ENCODE assay signal across 15 cellular contexts in the genomic region with DNA sequence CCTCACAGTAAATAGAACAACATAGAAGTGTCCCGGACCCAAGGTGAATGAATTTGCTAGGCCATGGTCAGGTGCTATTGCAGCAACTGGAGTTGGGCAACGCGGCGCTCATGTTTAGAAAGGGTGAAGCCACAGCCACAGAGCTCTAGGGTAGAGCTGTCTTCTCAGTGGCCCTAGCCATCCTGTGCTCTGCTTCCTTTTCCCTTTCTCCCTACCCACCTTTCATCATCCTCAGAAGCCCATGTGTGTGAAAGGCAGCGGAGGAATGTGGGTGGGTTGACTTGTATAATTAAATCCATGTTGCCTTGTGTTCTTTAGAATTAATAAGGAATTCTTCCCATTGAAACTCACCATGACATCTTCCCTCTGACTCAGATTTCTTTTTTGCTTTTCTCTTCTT.
A peak's percentile ranks its signal among the peaks of the same experiment; 100 is the strongest.
DNase-seq lines count a peak whose midpoint lies in the region; ATAC-seq, FAIRE-seq and TF ChIP-seq lines count a peak whose summit lies in the region.
"Had no signal": no experiment of that assay in that cellular context is flagged by ENCODE, and none has a peak within 500 bp of the region (broad histone marks: within the 10 kb centered on the region; RNA-seq: fewer than 3 reads in every experiment).

No MANE protein-coding gene starts in this region.

- POLR2A ChIA-PET in HepG2 (lab: Yijun Ruan, JAX) = interaction anchor here (1.2 to 3.3 kb wide), 11 partner anchors 15 to 461 kb away, joined by 4 to 27 read pairs (median 11); a partner anchor contains a TSS

- no peak overlapping the region for H3K4me3 Mint-ChIP-seq in CD14-positive monocyte
- no peak overlapping the region for H3K4me3 Mint-ChIP-seq in endothelial cell (ENCODE audit: unreplicated experiment)
- H3K4me3 Mint-ChIP-seq: activated naive CD4-positive, alpha-beta T cell treated with anti-CD3 and anti-CD28 coated beads, Interleukin-2, amount 50 U/mL, for 24 hours; stimulated activated naive B cell treated with anti-CD40 and anti-IgM and Interleukin-4, amounts not matched to agents 10 μg/mL and 1 μg/mL and 100 μg/mL, for 72 hours had no signal

- no peak for TF ChIP-seq CTCF in HepG2 (CRISPR knock-in tag; IDR thresholded peaks at IDR 0.05)
- no peak for TF ChIP-seq CTCF in CD14-positive monocyte (IDR thresholded peaks at IDR 0.05)
- TF ChIP-seq CTCF in endothelial cell (IDR thresholded peaks at IDR 0.05; ENCODE audit: unreplicated experiment) = no peak

- in situ Hi-C loops in HepG2 (cut with HindIII; ENCODE audit: extremely low pct_ligation_motif_present, low pct_unique_long_range_greater_than_20kb) = no loop called here

- 18% methylated on average over 5 of the region's 5 CpGs for WGBS in HepG2 (ENCODE audit: low lambda C conversion rate)

- H3K27ac Mint-ChIP-seq in CD14-positive monocyte (no peak overlapping the region), endothelial cell (ENCODE audit: unreplicated experiment) (no peak overlapping the region)
- H3K27ac Mint-ChIP-seq: activated naive CD4-positive, alpha-beta T cell treated with anti-CD3 and anti-CD28 coated beads, Interleukin-2, amount 50 U/mL, for 24 hours; stimulated activated naive B cell treated with anti-CD40 and anti-IgM and Interleukin-4, amounts not matched to agents 10 μg/mL and 1 μg/mL and 100 μg/mL, for 72 hours had no signal

- H3K36me3 ChIP-seq in ACC112 (ENCODE audit: insufficient read depth, low read length) = no peaks in the 10 kb centered on the region
- no peaks in the 10 kb centered on the region for H3K36me3 ChIP-seq in HepG2 (replicated peaks in 1 of 2; ENCODE audit: control insufficient read depth in 1 of 2, insufficient read depth in 2 of 2, low read length in 2 of 2)

- intact Hi-C loops in HepG2 (cut with micrococcal nuclease; ENCODE audit: unreplicated experiment) (loop anchor here (1.0 to 5.0 kb wide), 5 partner anchors 101 to 461 kb away; a partner anchor contains a TSS), CD14-positive monocyte (cut with micrococcal nuclease) (no loop called here)

- no TSS peak for BruUV-seq in HepG2 (replicated peaks; lab: Mats Ljungman, UMichigan)

- CTCF ChIA-PET in HepG2 (lab: Yijun Ruan, JAX; ENCODE audit: low intra/inter-chr PET ratio, low total read pairs) = no interaction called here

- peak overlapping the region; percentile 15; the same call in 1 of the 2 replicates for H3K9ac ChIP-seq in HepG2 (ENCODE audit: insufficient read depth, low read depth, low read length)

- no peak for TF ChIP-seq RAD21 in HepG2 (CRISPR knock-in tag; IDR thresholded peaks at IDR 0.05)

- DNase-seq in HCEC 1CT (peak; percentile 52), astrocyte of the hippocampus (ENCODE audit: low read depth, low spot score) (peak; percentile 23), HepG2 (ENCODE audit: low spot score) (peak; percentile 52), CD14-positive monocyte (ENCODE audit: low spot score) (no peak), endothelial cell (ENCODE audit: low spot score) (no peak)
- DNase-seq in activated naive CD4-positive, alpha-beta T cell (lab: John Stamatoyannopoulos, UW) = no peak
- DNase-seq: activated CD8-positive, alpha-beta memory T cell treated with anti-CD3 and anti-CD28 coated beads, Interleukin-2, amount 50 U/mL, for 48 hours; AML-193; H7; NCI-H524; stimulated activated naive B cell treated with anti-CD40 and anti-IgM and Interleukin-4, amounts not matched to agents 10 μg/mL and 1 μg/mL and 100 μg/mL, for 72 hours had no signal

- no peak for TF ChIP-seq EP300 in HepG2 (IDR thresholded peaks at IDR 0.05; ENCODE audit: low read depth in 2 of 2, low read length in 2 of 2)
- TF ChIP-seq EP300 in HepG2 (CRISPR knock-in tag; IDR thresholded peaks at IDR 0.05; ENCODE audit: borderline replicate concordance) = peak; percentile 17; the same call in 1 of the 2 replicates

- H2AFZ ChIP-seq in ACC112 (ENCODE audit: low read length, unreplicated experiment) (peak overlapping the region; percentile 27), HepG2 (ENCODE audit: low read length) (peak overlapping the region; percentile 28)

- peak overlapping the region; percentile 63; the same call in 1 of the 2 replicates for H3K4me3 ChIP-seq in ACC112 (ENCODE audit: low read depth, low read length)
- H3K4me3 ChIP-seq in HepG2 (replicated peaks in 1 of 3; ENCODE audit: insufficient read depth in 1 of 3, low read depth in 2 of 3, low read length in 3 of 3) = peak overlapping the region in 2 of 3 experiments; percentile 42 to 63; a peak in 3 of 6 replicates

- peak overlapping the region; percentile 90 for H3K27ac ChIP-seq in ACC112 (ENCODE audit: low read depth, low read length)
- H3K27ac ChIP-seq in HepG2 (ENCODE audit: extremely low read length, insufficient read depth, low read length) = no peak overlapping the region

- H3K4me1 ChIP-seq in ACC112 (ENCODE audit: control insufficient read depth, insufficient read depth, low read length, unreplicated experiment) (peaks cover 24% of the 10 kb centered on the region), HepG2 (ENCODE audit: insufficient read depth, low read length) (peaks cover 29% of the 10 kb centered on the region)

- no peaks in the 10 kb centered on the region for H3K4me1 Mint-ChIP-seq in CD14-positive monocyte
- no peaks in the 10 kb centered on the region for H3K4me1 Mint-ChIP-seq in endothelial cell (ENCODE audit: unreplicated experiment)
- H3K4me1 Mint-ChIP-seq: activated naive CD4-positive, alpha-beta T cell treated with anti-CD3 and anti-CD28 coated beads, Interleukin-2, amount 50 U/mL, for 24 hours had no signal

- H3K27me3 ChIP-seq in ACC112 (ENCODE audit: insufficient read depth, low read length) = no peaks in the 10 kb centered on the region
- no peaks in the 10 kb centered on the region for H3K27me3 ChIP-seq in HepG2 (ENCODE audit: control insufficient read depth in 1 of 2, insufficient read depth in 2 of 2, low read length in 2 of 2)

- no peaks in the 10 kb centered on the region for H3K9me3 ChIP-seq in HepG2 (ENCODE audit: low read length)

- H3K9me3 Mint-ChIP-seq in CD14-positive monocyte (peaks cover 3 to 22% (median 10%) of the 10 kb centered on the region in 7 donors), endothelial cell (ENCODE audit: unreplicated experiment) (no peaks in the 10 kb centered on the region)
- H3K9me3 Mint-ChIP-seq: activated naive CD4-positive, alpha-beta T cell treated with anti-CD3 and anti-CD28 coated beads, Interleukin-2, amount 50 U/mL, for 24 hours had no signal

- peak overlapping the region; percentile 69 for H3K4me2 ChIP-seq in HepG2 (ENCODE audit: low read depth, low read length)

- no peaks in the 10 kb centered on the region for H3K36me3 Mint-ChIP-seq in CD14-positive monocyte
- H3K36me3 Mint-ChIP-seq in endothelial cell (ENCODE audit: low read depth, unreplicated experiment) = no peaks in the 10 kb centered on the region
- H3K36me3 Mint-ChIP-seq: stimulated activated naive B cell treated with anti-CD40 and anti-IgM and Interleukin-4, amounts not matched to agents 10 μg/mL and 1 μg/mL and 100 μg/mL, for 72 hours had no signal

- H4K20me1 ChIP-seq in HepG2 (ENCODE audit: insufficient read depth, low read length) = no peaks in the 10 kb centered on the region

- ATAC-seq in HepG2 = peak; percentile 86
- no peak for ATAC-seq in HG03342 (IDR thresholded peaks at IDR 0.05; ENCODE audit: unreplicated experiment)
- ATAC-seq: stimulated activated naive B cell treated with anti-CD40 and anti-IgM and Interleukin-4, amounts not matched to agents 10 μg/mL and 1 μg/mL and 100 μg/mL, for 72 hours had no signal

- TF ChIP-seq POLR2A in HepG2 (IDR thresholded peaks at IDR 0.05; ENCODE audit: insufficient read depth in 1 of 2, low read depth in 2 of 2, low read length in 2 of 2) = no peak

- H3K79me2 ChIP-seq in ACC112 (ENCODE audit: control insufficient read depth, insufficient read depth, low read length, unreplicated experiment) = no peaks in the 10 kb centered on the region
- no peaks in the 10 kb centered on the region for H3K79me2 ChIP-seq in HepG2 (ENCODE audit: insufficient read depth, low read length)

- H3K27me3 Mint-ChIP-seq in CD14-positive monocyte (ENCODE audit: low read depth in 3 of 3) = no peaks in the 10 kb centered on the region
- H3K27me3 Mint-ChIP-seq in endothelial cell (ENCODE audit: unreplicated experiment) = no peaks in the 10 kb centered on the region
- H3K27me3 Mint-ChIP-seq: activated naive CD4-positive, alpha-beta T cell treated with anti-CD3 and anti-CD28 coated beads, Interleukin-2, amount 50 U/mL, for 24 hours; stimulated activated naive B cell treated with anti-CD40 and anti-IgM and Interleukin-4, amounts not matched to agents 10 μg/mL and 1 μg/mL and 100 μg/mL, for 72 hours had no signal

- peak; percentile 90 for FAIRE-seq in HepG2 (lab: Jason Lieb, UNC)
- FAIRE-seq: urothelium cell line had no signal

TF ChIP-seq in HepG2, 621 proteins besides CTCF, POLR2A, EP300 and RAD21 (continues in another document):
- TF ChIP-seq ZNF572 (CRISPR knock-in tag; IDR thresholded peaks at IDR 0.05) (no peak), RFX1 (IDR thresholded peaks at IDR 0.05) (no peak), AKAP8 (CRISPR knock-in tag; IDR thresholded peaks at IDR 0.05) (no peak), HOXA7 (CRISPR knock-in tag; IDR thresholded peaks at IDR 0.05) (no peak), ZNF761 (CRISPR knock-in tag; conservative IDR thresholded peaks at IDR 0.05) (no peak), CEBPG (CRISPR knock-in tag; IDR thresholded peaks at IDR 0.05) (peak; percentile 89), RARA (CRISPR knock-in tag; IDR thresholded peaks at IDR 0.05) (0 out of 2 replicates have a peak, but pooled peaks have one; percentile 23)
- TF ChIP-seq, protein P1, sequence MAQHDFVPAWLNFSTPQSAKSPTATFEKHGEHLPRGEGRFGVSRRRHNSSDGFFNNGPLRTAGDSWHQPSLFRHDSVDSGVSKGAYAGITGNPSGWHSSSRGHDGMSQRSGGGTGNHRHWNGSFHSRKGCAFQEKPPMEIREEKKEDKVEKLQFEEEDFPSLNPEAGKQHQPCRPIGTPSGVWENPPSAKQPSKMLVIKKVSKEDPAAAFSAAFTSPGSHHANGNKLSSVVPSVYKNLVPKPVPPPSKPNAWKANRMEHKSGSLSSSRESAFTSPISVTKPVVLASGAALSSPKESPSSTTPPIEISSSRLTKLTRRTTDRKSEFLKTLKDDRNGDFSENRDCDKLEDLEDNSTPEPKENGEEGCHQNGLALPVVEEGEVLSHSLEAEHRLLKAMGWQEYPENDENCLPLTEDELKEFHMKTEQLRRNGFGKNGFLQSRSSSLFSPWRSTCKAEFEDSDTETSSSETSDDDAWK (CRISPR knock-in tag; IDR thresholded peaks at IDR 0.05) = no peak
- TF ChIP-seq, protein P2, sequence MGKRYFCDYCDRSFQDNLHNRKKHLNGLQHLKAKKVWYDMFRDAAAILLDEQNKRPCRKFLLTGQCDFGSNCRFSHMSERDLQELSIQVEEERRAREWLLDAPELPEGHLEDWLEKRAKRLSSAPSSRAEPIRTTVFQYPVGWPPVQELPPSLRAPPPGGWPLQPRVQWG (CRISPR knock-in tag; IDR thresholded peaks at IDR 0.05; ENCODE audit: borderline replicate concordance, low read depth) = no peak

Comparison
In these comparisons a context has a peak if more than half of its experiments do, and no peak if none do; other contexts are left out.
1. DNase-seq: peak in HCEC 1CT (single experiment), astrocyte of the hippocampus (single experiment) and HepG2 (single experiment); none in CD14-positive monocyte (single experiment), activated naive CD4-positive, alpha-beta T cell (0 of 4) and endothelial cell (single experiment).